ENCODE assay signal across 17 cellular contexts in genomic region chr19:47660435-47660832, GRCh38. TPM values are rescaled to one million over a fixed set of nuclear protein-coding genes. Genes with fewer than 3 reads are reported as not detected.
DNase-seq lines count a peak whose midpoint lies in the region; ATAC-seq, FAIRE-seq and TF ChIP-seq lines count a peak whose summit lies in the region.
"Had no signal": no experiment of that assay in that cellular context is flagged by ENCODE, and none has a peak within 500 bp of the region (broad histone marks: within the 10 kb centered on the region; RNA-seq: fewer than 3 reads in every experiment).

No MANE protein-coding gene starts in this region.

- DNase-seq in PC-3 (peak; percentile 74), astrocyte (ENCODE audit: low read depth) (peak; percentile 29), left lobe of liver (ENCODE audit: low spot score) (peak; percentile 70), DMS153 (lab: John Stamatoyannopoulos, UW) (no peak), C1 segment of cervical spinal cord (lab: John Stamatoyannopoulos, UW) (no peak)
- DNase-seq in stimulated activated effector memory CD8-positive, alpha-beta T cell treated with anti-CD3 and anti-CD28 coated beads, Interleukin-12 subunit alpha, Interleukin-12 subunit beta, amount 100 ng/mL, for 72 hours (ENCODE audit: low spot score in 2 of 2), result no peak
- DNase-seq: activated gamma-delta T cell treated with Interleukin-2 at 50 U/mL for 16 hours; NCI-H1048; NCI-H2171; NK-92 treated with Interleukin-12 subunit alpha and Interleukin-12 subunit beta, amount 100 ng/mL, for 24 hours; stimulated activated CD4-positive, alpha-beta T cell treated with anti-CD3 and anti-CD28 coated beads, Interleukin-2, amount 100 ng/mL, for 24 hours; stimulated activated CD8-positive, alpha-beta memory T cell treated with anti-CD3 and anti-CD28 coated beads, Interleukin-4, amount 100 ng/mL, for 48 hours had no signal

- H2AFZ ChIP-seq in PC-3 (ENCODE audit: low read length) (no peak overlapping the region), astrocyte (ENCODE audit: low read depth, low read length) (no peak overlapping the region)

- H3K9me3 Mint-ChIP-seq in astrocyte (ENCODE audit: unreplicated experiment), result no peaks in the 10 kb centered on the region
- H3K9me3 Mint-ChIP-seq in stimulated activated effector memory CD8-positive, alpha-beta T cell treated with anti-CD3 and anti-CD28 coated beads, Interleukin-12 subunit alpha, Interleukin-12 subunit beta, amount 100 ng/mL, for 72 hours, result no peaks in the 10 kb centered on the region

- H3K27ac ChIP-seq in PC-3 (ENCODE audit: low read length) (peak overlapping the region; percentile 99), astrocyte (ENCODE audit: low read depth, low read length) (peak overlapping the region; percentile 4)

- FAIRE-seq in astrocyte (lab: Jason Lieb, UNC), result no peak
- FAIRE-seq: endometrium had no signal

- no peaks in the 10 kb centered on the region for H3K9me3 ChIP-seq in PC-3 (ENCODE audit: low read length)
- H3K9me3 ChIP-seq in astrocyte (ENCODE audit: insufficient read depth, low read depth, low read length), result no peaks in the 10 kb centered on the region
- H3K9me3 ChIP-seq: tibial artery had no signal

- intact Hi-C loops in PC-3 (cut with micrococcal nuclease), result no loop called here

- H3K27ac Mint-ChIP-seq in astrocyte (ENCODE audit: unreplicated experiment), result no peak overlapping the region
- H3K27ac Mint-ChIP-seq in stimulated activated effector memory CD8-positive, alpha-beta T cell treated with anti-CD3 and anti-CD28 coated beads, Interleukin-12 subunit alpha, Interleukin-12 subunit beta, amount 100 ng/mL, for 72 hours, result peak overlapping the region; percentile 80

- POLR2A ChIA-PET in PC-3 (lab: Charles Lee; ENCODE audit: unreplicated experiment), result interaction anchor here (0.6 kb wide), 1 partner anchor 177 kb away, joined by 3 read pairs; no protein-coding TSS in a partner anchor

- CTCF ChIA-PET in PC-3 (lab: Charles Lee), result no interaction called here

- H3K9me2 ChIP-seq in PC-3 (replicated peaks; ENCODE audit: low read length), result no peaks in the 10 kb centered on the region

- ATAC-seq in PC-3 (no peak), left lobe of liver (peak; percentile 53), GM18520 (IDR thresholded peaks at IDR 0.05; ENCODE audit: unreplicated experiment) (no peak)
- ATAC-seq in stimulated activated effector memory CD8-positive, alpha-beta T cell treated with anti-CD3 and anti-CD28 coated beads, Interleukin-12 subunit alpha, Interleukin-12 subunit beta, amount 100 ng/mL, for 72 hours, result no peak

- no peaks in the 10 kb centered on the region for H4K20me1 ChIP-seq in PC-3 (ENCODE audit: low read length)
- peaks cover 68% of the 10 kb centered on the region for H4K20me1 ChIP-seq in astrocyte (ENCODE audit: insufficient read depth, low read length)

- H3K4me1 ChIP-seq in PC-3 (ENCODE audit: insufficient read depth, low read length), result peaks cover 44% of the 10 kb centered on the region
- peaks cover 56% of the 10 kb centered on the region for H3K4me1 ChIP-seq in astrocyte (ENCODE audit: insufficient read depth, low read length)

- no peak for TF ChIP-seq CTCF in PC-3 (conservative IDR thresholded peaks at IDR 0.05; ENCODE audit: low read depth, low read length)
- no peak for TF ChIP-seq CTCF in astrocyte (IDR thresholded peaks at IDR 0.05; ENCODE audit: insufficient read depth, low read depth, low read length)

- peaks cover 42% of the 10 kb centered on the region for H3K4me1 Mint-ChIP-seq in astrocyte (ENCODE audit: low read depth, unreplicated experiment)
- peaks cover 24% of the 10 kb centered on the region for H3K4me1 Mint-ChIP-seq in stimulated activated effector memory CD8-positive, alpha-beta T cell treated with anti-CD3 and anti-CD28 coated beads, Interleukin-12 subunit alpha, Interleukin-12 subunit beta, amount 100 ng/mL, for 72 hours

- no peaks in the 10 kb centered on the region for H3K27me3 Mint-ChIP-seq in astrocyte (ENCODE audit: low read depth, unreplicated experiment)
- H3K27me3 Mint-ChIP-seq: progenitor cell of endocrine pancreas had no signal

- H3K4me2 ChIP-seq in PC-3 (ENCODE audit: low read length), result 0 out of 2 replicates have a peak overlapping the region, but pooled peaks have one; percentile 43
- no peak overlapping the region for H3K4me2 ChIP-seq in astrocyte (ENCODE audit: low read length)

- no peaks in the 10 kb centered on the region for H3F3A ChIP-seq in PC-3 (ENCODE audit: low read length, unreplicated experiment)

- BruUV-seq in PC-3 (replicated peaks; lab: Mats Ljungman, UMichigan), result no TSS peak

- H3K36me3 ChIP-seq in PC-3 (ENCODE audit: low read depth, low read length) (0 out of 2 replicates have a peak, but pooled peaks cover 2% of the 10 kb centered on the region), astrocyte (ENCODE audit: insufficient read depth, low read length) (peaks cover 2% of the 10 kb centered on the region)

- H3K4me3 ChIP-seq in PC-3 (ENCODE audit: low read length), result no peak overlapping the region
- no peak overlapping the region for H3K4me3 ChIP-seq in astrocyte (ENCODE audit: insufficient read depth, low read depth, low read length)
- H3K4me3 ChIP-seq: tibial artery had no signal

- H3K36me3 Mint-ChIP-seq in astrocyte (ENCODE audit: low read depth, unreplicated experiment), result peaks cover 14% of the 10 kb centered on the region
- H3K36me3 Mint-ChIP-seq in stimulated activated effector memory CD8-positive, alpha-beta T cell treated with anti-CD3 and anti-CD28 coated beads, Interleukin-12 subunit alpha, Interleukin-12 subunit beta, amount 100 ng/mL, for 72 hours, result peaks cover 11% of the 10 kb centered on the region

- H3K4me3 Mint-ChIP-seq in astrocyte (ENCODE audit: unreplicated experiment), result no peak overlapping the region
- no peak overlapping the region for H3K4me3 Mint-ChIP-seq in stimulated activated effector memory CD8-positive, alpha-beta T cell treated with anti-CD3 and anti-CD28 coated beads, Interleukin-12 subunit alpha, Interleukin-12 subunit beta, amount 100 ng/mL, for 72 hours
- H3K4me3 Mint-ChIP-seq: CD14-positive monocyte had no signal

- H3K79me2 ChIP-seq in PC-3 (ENCODE audit: low read length), result peaks cover 57% of the 10 kb centered on the region
- peaks cover 71% of the 10 kb centered on the region for H3K79me2 ChIP-seq in astrocyte (ENCODE audit: insufficient read depth, low read length)

- H3K27me3 ChIP-seq in PC-3 (ENCODE audit: low read length) (no peaks in the 10 kb centered on the region), astrocyte (ENCODE audit: insufficient read depth, low read length) (no peaks in the 10 kb centered on the region)
- H3K27me3 ChIP-seq: tibial artery had no signal

- H3K9ac ChIP-seq in PC-3 (ENCODE audit: low read length) (peak overlapping the region; percentile 23; the same call in 1 of the 2 replicates), astrocyte (ENCODE audit: low read length) (no peak overlapping the region)

RNA-seq across cellular contexts. Expression of gene BICRA, which starts 51.5 kb away (rescaled TPM):
- total RNA-seq in PC-3 (2014; rRNA removed) (1.2 and 2.4 TPM in 2 replicates), astrocyte (16.5 and 20.7 TPM in 2 replicates), left lobe of liver (6.7 TPM)

RNA-seq across cellular contexts. Expression of gene EHD2, which starts 52.8 kb away (rescaled TPM):
- total RNA-seq in PC-3 (2014; rRNA removed) (0.11 and 1.4 TPM in 2 replicates), astrocyte (159 and 170 TPM in 2 replicates), left lobe of liver (6.3 TPM)

Comparison
In these comparisons a context has a peak if more than half of its experiments do, and no peak if none do; other contexts are left out.
1. DNase-seq: peak in PC-3 (single experiment), astrocyte (single experiment) and left lobe of liver (single experiment); none in stimulated activated effector memory CD8-positive, alpha-beta T cell treated with anti-CD3 and anti-CD28 coated beads, Interleukin-12 subunit alpha, Interleukin-12 subunit beta, amount 100 ng/mL, for 72 hours (0 of 2), DMS153 (single experiment) and C1 segment of cervical spinal cord (0 of 14).
2. RNA of gene EHD2, which starts 52.8 kb away (total RNA-seq): 159 to 170 TPM in astrocyte; 6.3 TPM in left lobe of liver (single experiment) and 0.11 to 1.4 TPM in PC-3; every median in the first group is over 10 times any median in the second.